In genomic region chr12:120317258-120318105, GRCh38 we compare ENCODE assay signal across 8 cellular contexts. TPM values are rescaled to one million over a fixed set of nuclear protein-coding genes. Genes with fewer than 3 reads are reported as not detected.
DNase-seq lines count a peak whose midpoint lies in the region; ATAC-seq and TF ChIP-seq lines count a peak whose summit lies in the region.

No MANE protein-coding gene starts in this region.

- H3K9me3 Mint-ChIP-seq in activated T-cell treated with anti-CD3 and anti-CD28 coated beads, Interleukin-2, amount 50 U/mL, for 4 hours: no peaks in the 10 kb centered on the region

- peak; percentile 100 for ATAC-seq in GM21619 (IDR thresholded peaks at IDR 0.05; ENCODE audit: unreplicated experiment)
- ATAC-seq in PC-3: peak; percentile 98
- ATAC-seq in activated T-cell treated with anti-CD3 and anti-CD28 coated beads, Interleukin-2, amount 50 U/mL, for 4 hours: peak; percentile 100
- peak; percentile 100 for ATAC-seq in esophagus mucosa

- no peaks in the 10 kb centered on the region for H3K27me3 Mint-ChIP-seq in activated T-cell treated with anti-CD3 and anti-CD28 coated beads, Interleukin-2, amount 50 U/mL, for 4 hours (ENCODE audit: low read depth)

- no peaks in the 10 kb centered on the region for H3K9me2 ChIP-seq in PC-3 (replicated peaks; ENCODE audit: low read length)

- peak; percentile 84 for TF ChIP-seq CTCF in PC-3 (conservative IDR thresholded peaks at IDR 0.05; ENCODE audit: low read depth, low read length)

- H3K36me3 ChIP-seq in PC-3 (ENCODE audit: low read depth, low read length): no peaks in the 10 kb centered on the region
- no peaks in the 10 kb centered on the region for H3K36me3 ChIP-seq in muscle layer of colon (ENCODE audit: insufficient read depth, low read length)

- CTCF ChIA-PET in PC-3 (lab: Charles Lee): interaction anchor here (0.5 to 0.7 kb wide), 3 partner anchors 15 to 511 kb away, joined by 3 to 4 read pairs (median 3); partner anchors contain the start of gene SIRT4

- peak overlapping the region; percentile 88 for H3K4me3 Mint-ChIP-seq in activated T-cell treated with anti-CD3 and anti-CD28 coated beads, Interleukin-2, amount 50 U/mL, for 4 hours

- H3K4me1 Mint-ChIP-seq in activated T-cell treated with anti-CD3 and anti-CD28 coated beads, Interleukin-2, amount 50 U/mL, for 4 hours (ENCODE audit: low read depth): peaks cover 13% of the 10 kb centered on the region

- intact Hi-C loops in PC-3 (cut with micrococcal nuclease): loop anchor here (1.0 kb wide), 2 partner anchors 15 to 24 kb away; partner anchors contain the start of genes RNU4-1 and SIRT4

- POLR2A ChIA-PET in PC-3 (lab: Charles Lee; ENCODE audit: unreplicated experiment): interaction anchor here (0.6 to 0.9 kb wide), 3 partner anchors 25 to 80 kb away, joined by 3 to 5 read pairs (median 4); no protein-coding TSS in a partner anchor

- H3F3A ChIP-seq in PC-3 (ENCODE audit: low read length, unreplicated experiment): no peaks in the 10 kb centered on the region

- H3K27me3 ChIP-seq in PC-3 (ENCODE audit: low read length) (no peaks in the 10 kb centered on the region), muscle layer of colon (ENCODE audit: control insufficient read depth in 1 of 2, insufficient read depth in 2 of 2, low read length in 2 of 2) (no peaks in the 10 kb centered on the region)

- H3K27ac ChIP-seq in PC-3 (ENCODE audit: low read length) (peak overlapping the region; percentile 39), muscle layer of colon (ENCODE audit: low read depth, low read length) (peak overlapping the region; percentile 73)

- H2AFZ ChIP-seq in PC-3 (ENCODE audit: low read length): peak overlapping the region; percentile 91

- peaks cover 7% of the 10 kb centered on the region for H3K79me2 ChIP-seq in PC-3 (ENCODE audit: low read length)

- H3K9ac ChIP-seq in PC-3 (ENCODE audit: low read length) (peak overlapping the region; percentile 84), muscle layer of colon (ENCODE audit: low read length) (peak overlapping the region; percentile 9)

- H3K36me3 Mint-ChIP-seq in activated T-cell treated with anti-CD3 and anti-CD28 coated beads, Interleukin-2, amount 50 U/mL, for 4 hours (ENCODE audit: insufficient read depth): no peaks in the 10 kb centered on the region

- H4K20me1 ChIP-seq in PC-3 (ENCODE audit: low read length): no peaks in the 10 kb centered on the region

- peak overlapping the region; percentile 99 for H3K4me2 ChIP-seq in PC-3 (ENCODE audit: low read length)

- peak overlapping the region; percentile 86 for H3K4me3 ChIP-seq in Jurkat, Clone E6-1 (ENCODE audit: low read length)
- H3K4me3 ChIP-seq in PC-3 (ENCODE audit: low read length): peak overlapping the region; percentile 73
- peak overlapping the region; percentile 53 to 71 for H3K4me3 ChIP-seq in muscle layer of colon (ENCODE audit: low read depth in 1 of 2, low read length in 2 of 2)

- BruUV-seq in PC-3 (replicated peaks; lab: Mats Ljungman, UMichigan): no TSS peak

- H3K9me3 ChIP-seq in PC-3 (ENCODE audit: low read length): no peaks in the 10 kb centered on the region
- no peaks in the 10 kb centered on the region for H3K9me3 ChIP-seq in muscle layer of colon (ENCODE audit: low read length)

- DNase-seq in DMS53 treated with DMSO at 0.1 percent for 48 hours (lab: John Stamatoyannopoulos, UW; ENCODE audit: unreplicated experiment): peak; percentile 100
- peak; percentile 99 for DNase-seq in Jurkat, Clone E6-1 (ENCODE audit: low read depth, low spot score)
- DNase-seq in PC-3: peak; percentile 100
- peak; percentile 100 for DNase-seq in activated T-cell treated with anti-CD3 and anti-CD28 coated beads, Interleukin-2, amount 50 U/mL, for 4 hours
- peak; percentile 100 for DNase-seq in stimulated activated CD8-positive, alpha-beta memory T cell treated with anti-CD3 and anti-CD28 coated beads, Interleukin-7, amount 100 ng/mL, for 24 hours (ENCODE audit: low read depth)

- peaks cover 11% of the 10 kb centered on the region for H3K4me1 ChIP-seq in PC-3 (ENCODE audit: insufficient read depth, low read length)
- H3K4me1 ChIP-seq in muscle layer of colon (ENCODE audit: insufficient read depth, low read length): peaks cover 7% of the 10 kb centered on the region

RNA-seq across cellular contexts. Expression of gene PLA2G1B, which starts 10.1 kb away (rescaled TPM):
- polyA plus RNA-seq in Jurkat, Clone E6-1 (2012; ENCODE audit: insufficient read depth, insufficient read length): not detected
- total RNA-seq in PC-3 (2014; rRNA removed) (not detected in 2 replicates), esophagus mucosa (not detected)
- total RNA-seq in activated T-cell treated with anti-CD3 and anti-CD28 coated beads, Interleukin-2, amount 50 U/mL, for 4 hours: 1 to 10 TPM in 2 of 3 donors, under 1 TPM in 1; 0.79 to 1.3 (median 1.1) TPM

RNA-seq across cellular contexts. Expression of gene SIRT4, which starts 15.4 kb away (rescaled TPM):
- polyA plus RNA-seq in Jurkat, Clone E6-1 (2012; ENCODE audit: insufficient read depth, insufficient read length): 4.3 TPM
- total RNA-seq in PC-3 (2014; rRNA removed) (0.98 and 1.9 TPM in 2 replicates), esophagus mucosa (0.64 TPM)
- 1 to 10 TPM; 1.3 to 1.8 (median 1.5) TPM for total RNA-seq in activated T-cell treated with anti-CD3 and anti-CD28 coated beads, Interleukin-2, amount 50 U/mL, for 4 hours

RNA-seq across cellular contexts. Expression of gene RNU4-1, which starts 24.4 kb away (rescaled TPM):
- not detected for polyA plus RNA-seq in Jurkat, Clone E6-1 (2012; ENCODE audit: insufficient read depth, insufficient read length)
- total RNA-seq in PC-3 (2014; rRNA removed) (under 0.01 TPM in 2 replicates), esophagus mucosa (20,765 TPM)
- 1,000 to 10,000 TPM in 2 of 3 donors, 100 to 1,000 TPM in 1; 980 to 2,356 (median 1,498) TPM for total RNA-seq in activated T-cell treated with anti-CD3 and anti-CD28 coated beads, Interleukin-2, amount 50 U/mL, for 4 hours

RNA-seq across cellular contexts. Expression of gene RNU4-2, which starts 25.8 kb away (rescaled TPM):
- polyA plus RNA-seq in Jurkat, Clone E6-1 (2012; ENCODE audit: insufficient read depth, insufficient read length): 8.1 TPM
- total RNA-seq in PC-3 (2014; rRNA removed) (under 0.01 TPM in 2 replicates), esophagus mucosa (53,824 TPM)
- total RNA-seq in activated T-cell treated with anti-CD3 and anti-CD28 coated beads, Interleukin-2, amount 50 U/mL, for 4 hours: 1,000 to 10,000 TPM; 2,997 to 5,108 (median 5,011) TPM

RNA-seq across cellular contexts. Expression of gene MSI1, which starts 51.5 kb away (rescaled TPM):
- polyA plus RNA-seq in Jurkat, Clone E6-1 (2012; ENCODE audit: insufficient read depth, insufficient read length): not detected
- total RNA-seq in PC-3 (2014; rRNA removed) (0.12 TPM in 1 of 2 replicates, not detected in the other), esophagus mucosa (0.28 TPM)
- total RNA-seq in activated T-cell treated with anti-CD3 and anti-CD28 coated beads, Interleukin-2, amount 50 U/mL, for 4 hours: under 1 TPM; 0.16 to 0.41 (median 0.25) TPM

Comparison
In these comparisons a context has a peak if more than half of its experiments do, and no peak if none do; other contexts are left out.
1. Peak in every context shown above with its lines: DNase-seq, ATAC-seq, H3K4me3 ChIP-seq and H3K27ac ChIP-seq.
2. RNA of gene RNU4-1, which starts 24.4 kb away (total RNA-seq): 20,765 TPM in esophagus mucosa (single experiment) and 980 to 2,356 TPM in activated T-cell treated with anti-CD3 and anti-CD28 coated beads, Interleukin-2, amount 50 U/mL, for 4 hours; under 0.01 TPM in PC-3; every median in the first group is over 100 times any median in the second.